ENCODE assay signal across 8 cellular contexts in the genomic region with DNA sequence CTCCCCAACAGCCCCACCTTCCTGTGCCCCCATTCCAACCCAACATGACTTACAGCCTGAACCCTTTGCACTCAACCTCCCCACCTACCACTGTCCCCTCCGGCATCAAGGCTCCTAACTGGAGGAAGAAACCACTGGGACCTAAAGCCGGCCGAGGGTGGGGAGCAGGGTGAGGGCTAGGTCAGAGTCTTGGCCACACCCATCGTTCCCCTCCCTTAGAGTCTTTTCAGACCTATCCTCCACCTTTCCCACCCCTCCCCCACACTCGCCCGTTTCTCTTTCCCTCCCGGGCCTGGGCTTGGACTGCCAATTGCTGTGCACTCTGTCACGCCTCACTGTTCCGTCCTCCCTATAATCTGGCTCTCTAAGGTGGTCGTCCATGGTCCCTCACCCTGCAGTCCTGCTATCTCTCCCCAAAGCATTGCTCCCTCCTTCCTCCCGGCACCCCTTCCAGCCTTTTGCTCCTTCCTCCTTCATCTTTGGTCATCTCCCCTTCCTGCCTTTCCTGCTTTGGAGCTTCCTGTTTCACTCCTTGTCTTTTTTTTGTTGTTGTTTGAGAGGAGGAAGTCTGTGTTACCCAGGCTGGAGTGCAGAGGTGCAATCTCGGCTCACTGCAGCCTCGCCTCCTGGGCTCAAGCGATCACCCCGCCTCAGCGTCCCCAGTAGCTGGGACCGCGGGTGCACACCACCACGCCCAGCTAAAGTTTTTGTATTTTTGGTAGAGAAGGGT. TPM values are rescaled to one million over a fixed set of nuclear protein-coding genes. Genes with fewer than 3 reads are reported as not detected.
DNase-seq lines count a peak whose midpoint lies in the region; ATAC-seq lines count a peak whose summit lies in the region.

No MANE protein-coding gene starts in this region.

- no peaks in the 10 kb centered on the region for H3K36me3 Mint-ChIP-seq in activated T-cell treated with anti-CD3 and anti-CD28 coated beads, Interleukin-2, amount 50 U/mL, for 4 hours (ENCODE audit: insufficient read depth)

- no peaks in the 10 kb centered on the region for H3K9me3 ChIP-seq in iPS-20b (ENCODE audit: insufficient read depth, low read depth, low read length)

- H3K4me3 Mint-ChIP-seq in activated T-cell treated with anti-CD3 and anti-CD28 coated beads, Interleukin-2, amount 50 U/mL, for 4 hours: peak overlapping the region; percentile 57
- H3K4me3 Mint-ChIP-seq in stimulated activated naive CD8-positive, alpha-beta T cell treated with anti-CD3 and anti-CD28 coated beads, Interleukin-15, amount 100 ng/mL, for 72 hours: peak overlapping the region; percentile 70 to 84

- peak overlapping the region; percentile 11 for H3K27ac ChIP-seq in iPS-20b (ENCODE audit: low read length)

- H3K27ac Mint-ChIP-seq in stimulated activated naive CD8-positive, alpha-beta T cell treated with anti-CD3 and anti-CD28 coated beads, Interleukin-15, amount 100 ng/mL, for 72 hours: peak overlapping the region; percentile 4 to 54

- H3K27me3 Mint-ChIP-seq in activated T-cell treated with anti-CD3 and anti-CD28 coated beads, Interleukin-2, amount 50 U/mL, for 4 hours (ENCODE audit: low read depth): peaks cover 25% of the 10 kb centered on the region
- H3K27me3 Mint-ChIP-seq in stimulated activated naive CD8-positive, alpha-beta T cell treated with anti-CD3 and anti-CD28 coated beads, Interleukin-15, amount 100 ng/mL, for 72 hours: peaks cover 28% of the 10 kb centered on the region

- H3K4me1 Mint-ChIP-seq in activated T-cell treated with anti-CD3 and anti-CD28 coated beads, Interleukin-2, amount 50 U/mL, for 4 hours (ENCODE audit: low read depth): peaks cover 26% of the 10 kb centered on the region
- H3K4me1 Mint-ChIP-seq in stimulated activated naive CD8-positive, alpha-beta T cell treated with anti-CD3 and anti-CD28 coated beads, Interleukin-15, amount 100 ng/mL, for 72 hours: peaks cover 54% of the 10 kb centered on the region

- ATAC-seq in Right ventricle myocardium inferior: peak; percentile 15
- ATAC-seq in activated T-cell treated with anti-CD3 and anti-CD28 coated beads, Interleukin-2, amount 50 U/mL, for 4 hours: peak; percentile 9 to 18
- no peak for ATAC-seq in stimulated activated naive CD8-positive, alpha-beta T cell treated with anti-CD3 and anti-CD28 coated beads, Interleukin-15, amount 100 ng/mL, for 72 hours

- H3K27me3 ChIP-seq in iPS-20b (ENCODE audit: insufficient read depth, low read length): peaks cover 44% of the 10 kb centered on the region

- peaks cover 21% of the 10 kb centered on the region for H3K36me3 ChIP-seq in iPS-20b (ENCODE audit: insufficient read depth, low read depth, low read length)

- H3K9me3 Mint-ChIP-seq in activated T-cell treated with anti-CD3 and anti-CD28 coated beads, Interleukin-2, amount 50 U/mL, for 4 hours: no peaks in the 10 kb centered on the region
- no peaks in the 10 kb centered on the region for H3K9me3 Mint-ChIP-seq in stimulated activated naive CD8-positive, alpha-beta T cell treated with anti-CD3 and anti-CD28 coated beads, Interleukin-15, amount 100 ng/mL, for 72 hours

- H3K9ac ChIP-seq in iPS-20b (ENCODE audit: low read depth, low read length): peak overlapping the region; percentile 87

- DNase-seq in Right ventricle myocardium inferior (ENCODE audit: missing footprints): no peak
- DNase-seq in cardiac septum (ENCODE audit: low spot score): no peak
- no peak for DNase-seq in activated T-cell treated with anti-CD3 and anti-CD28 coated beads, Interleukin-2, amount 50 U/mL, for 4 hours
- DNase-seq in stimulated activated naive CD8-positive, alpha-beta T cell treated with anti-CD3 and anti-CD28 coated beads, Interleukin-15, amount 100 ng/mL, for 72 hours: no peak
- DNase-seq in GM03348 (ENCODE audit: low spot score): no peak
- no peak for DNase-seq in pons (ENCODE audit: low spot score)
- no peak for DNase-seq in inferior parietal cortex (ENCODE audit: extremely low spot score)

- H3K4me1 ChIP-seq in iPS-20b (ENCODE audit: insufficient read depth, low read length): peaks cover 13% of the 10 kb centered on the region; the same call in 1 of the 2 replicates

- intact Hi-C loops in Right ventricle myocardium inferior (cut with DNase I) (no loop called here), cardiac septum (cut with DNase I) (no loop called here)

- H3K4me3 ChIP-seq in iPS-20b (ENCODE audit: low read length): peak overlapping the region; percentile 92

RNA-seq across cellular contexts. Expression of a gene that starts 1.0 kb away (rescaled TPM):
- total RNA-seq in Right ventricle myocardium inferior (1.2 TPM), cardiac septum (0.75 TPM)
- 1 to 10 TPM in 2 of 3 donors, under 1 TPM in 1; 0.65 to 1.8 (median 1.7) TPM for total RNA-seq in activated T-cell treated with anti-CD3 and anti-CD28 coated beads, Interleukin-2, amount 50 U/mL, for 4 hours

RNA-seq across cellular contexts. Expression of a gene that starts 11.2 kb away (rescaled TPM):
- 72.7 TPM for total RNA-seq in Right ventricle myocardium inferior
- 57.5 TPM for total RNA-seq in cardiac septum
- 100 to 1,000 TPM; 107 to 138 (median 117) TPM for total RNA-seq in activated T-cell treated with anti-CD3 and anti-CD28 coated beads, Interleukin-2, amount 50 U/mL, for 4 hours

RNA-seq across cellular contexts. Expression of a gene that starts 11.7 kb away (rescaled TPM):
- 114 TPM for total RNA-seq in Right ventricle myocardium inferior
- 111 TPM for total RNA-seq in cardiac septum
- 100 to 1,000 TPM; 190 to 210 (median 196) TPM for total RNA-seq in activated T-cell treated with anti-CD3 and anti-CD28 coated beads, Interleukin-2, amount 50 U/mL, for 4 hours

RNA-seq across cellular contexts. Expression of a gene that starts 18.3 kb away (rescaled TPM):
- total RNA-seq in Right ventricle myocardium inferior: 119 TPM
- total RNA-seq in cardiac septum: 73.5 TPM
- under 1 TPM; 0.16 to 0.58 (median 0.24) TPM for total RNA-seq in activated T-cell treated with anti-CD3 and anti-CD28 coated beads, Interleukin-2, amount 50 U/mL, for 4 hours

RNA-seq across cellular contexts. Expression of a gene that starts 21.0 kb away (rescaled TPM):
- 444 TPM for total RNA-seq in Right ventricle myocardium inferior
- total RNA-seq in cardiac septum: 449 TPM
- total RNA-seq in activated T-cell treated with anti-CD3 and anti-CD28 coated beads, Interleukin-2, amount 50 U/mL, for 4 hours: 100 to 1,000 TPM; 114 to 136 (median 133) TPM
